In genomic region chr9:35191105-35191504, GRCh38 we compare ENCODE assay signal across 31 cellular contexts.
"Had no signal": no experiment of that assay in that cellular context is flagged by ENCODE, and none has a peak within 500 bp of the region (broad histone marks: within the 10 kb centered on the region; RNA-seq: fewer than 3 reads in every experiment).

No MANE protein-coding gene starts in this region.

- H3K4me2 ChIP-seq: smooth muscle cell had no signal

- H3K27me3 Mint-ChIP-seq: stimulated activated memory B cell treated with anti-CD40 and anti-IgM and Interleukin-4, amounts not matched to agents 10 μg/mL and 1 μg/mL and 100 μg/mL, for 72 hours; stimulated activated naive CD8-positive, alpha-beta T cell treated with anti-CD3 and anti-CD28 coated beads, Interleukin-15, amount 100 ng/mL, for 72 hours had no signal

- H3K4me1 Mint-ChIP-seq: naive B cell; naive thymus-derived CD8-positive, alpha-beta T cell; nephron progenitor cell; neural crest cell; stimulated activated memory B cell treated with anti-CD40 and anti-IgM and Interleukin-4, amounts not matched to agents 10 μg/mL and 1 μg/mL and 100 μg/mL, for 72 hours; stimulated activated naive CD8-positive, alpha-beta T cell treated with anti-CD3 and anti-CD28 coated beads, Interleukin-15, amount 100 ng/mL, for 72 hours had no signal

- H3K27ac ChIP-seq: neutrophil, pancreas, prostate gland, right atrium auricular region, right lobe of liver, skin epidermis, spleen, suprapubic skin, testis, tibial artery, transverse colon, upper lobe of left lung, vagina had no signal

- DNase-seq: naive B cell; naive thymus-derived CD8-positive, alpha-beta T cell; nephron progenitor cell; nucleus accumbens; pancreas; retina; right lobe of liver; spleen; stimulated activated CD4-positive, alpha-beta T cell treated with anti-CD3 and anti-CD28 coated beads, Interleukin-12 subunit alpha, Interleukin-12 subunit beta, amount 100 ng/mL, for 4 hours; stimulated activated CD4-positive, alpha-beta T cell treated with anti-CD3 and anti-CD28 coated beads, Interleukin-1b, Interleukin-23, amount 100 ng/mL, for 48 hours; stimulated activated CD4-positive, alpha-beta T cell treated with anti-CD3 and anti-CD28 coated beads, Interleukin-4, amount 100 ng/mL, for 1 hour; stimulated activated CD4-positive, alpha-beta T cell treated with anti-CD3 and anti-CD28 coated beads, Interleukin-4, amount 100 ng/mL, for 4 hours; stimulated activated CD8-positive, alpha-beta memory T cell treated with anti-CD3 and anti-CD28 coated beads, Interleukin-4, amount 100 ng/mL, for 48 hours; stimulated activated naive CD4-positive, alpha-beta T cell; stimulated activated naive CD8-positive, alpha-beta T cell treated with anti-CD3 and anti-CD28 coated beads, Interleukin-15, amount 100 ng/mL, for 72 hours; stimulated activated naive CD8-positive, alpha-beta T cell treated with anti-CD3 and anti-CD28 coated beads, Interleukin-15, Interleukin-2, amounts not matched to agents 100 U/mL and 50 U/mL, for 24 hours; substantia nigra; testis; tibial artery; transverse colon; upper lobe of left lung had no signal

- H3K27ac Mint-ChIP-seq: naive B cell; naive thymus-derived CD8-positive, alpha-beta T cell; natural killer cell treated with Interleukin-12 subunit alpha and Interleukin-12 subunit beta and Interleukin-15 and Interleukin-18, amount 100 ng/mL, for 72 hours; nephron progenitor cell; stimulated activated memory B cell treated with anti-CD40 and anti-IgM and Interleukin-4, amounts not matched to agents 10 μg/mL and 1 μg/mL and 100 μg/mL, for 72 hours; stimulated activated naive CD8-positive, alpha-beta T cell treated with anti-CD3 and anti-CD28 coated beads, Interleukin-15, amount 100 ng/mL, for 72 hours had no signal

- H3K4me3 ChIP-seq: pancreas, prostate gland, right atrium auricular region, right lobe of liver, skin epidermis, smooth muscle cell, spleen, suprapubic skin, testis, tibial artery, transverse colon, upper lobe of left lung, vagina had no signal

- H3K4me3 Mint-ChIP-seq: naive B cell; naive thymus-derived CD8-positive, alpha-beta T cell; natural killer cell treated with Interleukin-12 subunit alpha and Interleukin-12 subunit beta and Interleukin-15 and Interleukin-18, amount 100 ng/mL, for 72 hours; nephron progenitor cell; neural crest cell; stimulated activated memory B cell treated with anti-CD40 and anti-IgM and Interleukin-4, amounts not matched to agents 10 μg/mL and 1 μg/mL and 100 μg/mL, for 72 hours; stimulated activated naive CD8-positive, alpha-beta T cell treated with anti-CD3 and anti-CD28 coated beads, Interleukin-15, amount 100 ng/mL, for 72 hours had no signal

- H3K36me3 ChIP-seq: neutrophil, pancreas, prostate gland, right atrium auricular region, right lobe of liver, spleen, suprapubic skin, tibial artery, vagina had no signal

- H3K4me1 ChIP-seq: prostate gland, right lobe of liver, spleen, suprapubic skin, testis, tibial artery, upper lobe of left lung, vagina had no signal

- H3K9me3 ChIP-seq: pancreas, prostate gland, suprapubic skin, testis had no signal

- H3K27me3 ChIP-seq: neutrophil, pancreas, right atrium auricular region, right lobe of liver, spleen, suprapubic skin, testis, tibial artery, transverse colon, upper lobe of left lung, vagina had no signal
